1 cellular context compared by ENCODE assay signal in genomic region chr15:59997070-59997701, GRCh38.
TF ChIP-seq lines count a peak whose summit lies in the region.

No MANE protein-coding gene starts in this region.

TF ChIP-seq in K562, 482 proteins besides CTCF, POLR2A, EP300 and RAD21 (continued from another document):
- no peak for TF ChIP-seq MBD1 (CRISPR knock-in tag; IDR thresholded peaks at IDR 0.05)
- no peak for TF ChIP-seq IRF9 (tag; IDR thresholded peaks at IDR 0.05)
- peak; percentile 28; the same call in 1 of the 2 replicates for TF ChIP-seq CXXC5 (CRISPR knock-in tag; IDR thresholded peaks at IDR 0.05)
- TF ChIP-seq MAZ (CRISPR knock-in tag; conservative IDR thresholded peaks at IDR 0.05 in 1 of 2, IDR thresholded peaks at IDR 0.05 in 1 of 2): peak; percentile 13 to 79; a peak in 2 of 4 replicates
- no peak for TF ChIP-seq ESRRA (IDR thresholded peaks at IDR 0.05; ENCODE audit: borderline replicate concordance, low read depth)
- TF ChIP-seq EGR1 (conservative IDR thresholded peaks at IDR 0.05): no peak
- TF ChIP-seq GABPA (tag; conservative IDR thresholded peaks at IDR 0.05; ENCODE audit: low read depth): peak; percentile 32
- TF ChIP-seq ZBTB9 (CRISPR knock-in tag; IDR thresholded peaks at IDR 0.05): peak; percentile 68; the same call in 1 of the 2 replicates
- TF ChIP-seq SRSF9 (IDR thresholded peaks at IDR 0.05; ENCODE audit: borderline replicate concordance, low read depth, low read length): no peak
- TF ChIP-seq DEAF1 (CRISPR knock-in tag; IDR thresholded peaks at IDR 0.05): peak; percentile 54; the same call in 1 of the 2 replicates
TF ChIP-seq in K562: peak in this region for 8.
